In the genomic region with DNA sequence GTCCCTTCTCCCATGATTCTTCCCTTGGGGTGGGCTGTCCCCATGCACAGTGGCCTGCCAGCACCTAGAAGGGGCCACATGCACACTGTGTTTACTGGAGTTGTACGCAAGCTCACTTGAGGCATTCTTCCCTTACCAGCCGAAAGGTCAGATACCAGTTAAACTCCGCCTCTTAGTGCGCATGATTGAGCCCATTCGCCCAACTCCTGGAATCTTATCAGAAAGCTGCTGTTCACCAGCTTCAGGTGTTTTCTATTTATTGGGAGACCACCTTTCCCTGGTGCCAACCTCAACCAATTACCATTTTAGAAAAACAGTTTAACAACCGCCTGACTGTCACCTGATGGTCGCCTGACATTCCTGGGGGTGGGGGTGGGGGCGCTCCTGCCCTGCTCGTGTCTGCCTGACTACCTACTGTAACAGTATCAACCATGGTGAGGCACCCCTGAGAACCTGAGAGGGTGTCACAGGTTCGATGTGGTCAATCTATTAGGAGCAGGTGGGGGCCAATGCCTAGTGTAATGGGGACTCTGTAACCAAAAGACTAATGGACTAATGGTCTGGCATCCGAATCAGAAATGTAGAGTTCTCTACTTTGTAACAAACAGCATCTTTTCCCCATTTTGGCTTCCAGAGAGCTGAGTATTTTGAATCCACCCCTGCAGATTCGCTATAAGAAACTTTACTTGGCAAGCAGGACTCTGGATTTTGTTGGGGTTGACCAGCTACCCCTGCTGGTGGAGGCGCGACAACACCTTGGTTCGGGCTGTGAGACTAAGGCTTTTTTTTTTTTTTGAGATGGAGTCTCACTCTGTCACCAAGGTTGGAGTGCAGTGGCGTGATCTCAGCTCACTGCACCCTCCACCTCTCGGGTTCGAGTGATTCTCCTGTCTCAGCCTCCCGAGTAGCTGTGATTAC, we compare ENCODE assay signal across 8 cellular contexts. TPM values are rescaled to one million over a fixed set of nuclear protein-coding genes. Genes with fewer than 3 reads are reported as not detected.
A peak's percentile ranks its signal among the peaks of the same experiment; 100 is the strongest.
DNase-seq lines count a peak whose midpoint lies in the region; ATAC-seq and TF ChIP-seq lines count a peak whose summit lies in the region.

No MANE protein-coding gene starts in this region.

- DNase-seq in DMS53 (lab: John Stamatoyannopoulos, UW) (peak; percentile 74), UCSD-AML1 (lab: John Stamatoyannopoulos, UW; ENCODE audit: unreplicated experiment) (peak; percentile 27), cerebellar cortex (ENCODE audit: low spot score) (peak; percentile 70), lower lobe of right lung (peak; percentile 54)
- peak; percentile 3 to 24 for DNase-seq in stimulated activated CD8-positive, alpha-beta memory T cell treated with anti-CD3 and anti-CD28 coated beads, Interleukin-7, amount 100 ng/mL, for 48 hours (ENCODE audit: extremely low read depth in 1 of 2, low read depth in 1 of 2)

- intact Hi-C loops in lower lobe of right lung (cut with DNase I), result no loop called here

- no peak overlapping the region for H3K9ac ChIP-seq in HUES64 (ENCODE audit: low read depth, low read length)

- 41% methylated on average over 18 of the region's 19 CpGs for WGBS in HUES64

- H3K36me3 ChIP-seq in HUES64 (ENCODE audit: insufficient read depth, low read length) (no peaks in the 10 kb centered on the region), lower lobe of right lung (no peaks in the 10 kb centered on the region)

- H3K4me1 ChIP-seq in HUES64 (ENCODE audit: insufficient read depth, low read length) (peaks cover 18% of the 10 kb centered on the region), lower lobe of right lung (no peaks in the 10 kb centered on the region)

- ATAC-seq in lower lobe of right lung (peak; percentile 86 to 89), HG02884 (IDR thresholded peaks at IDR 0.05; ENCODE audit: unreplicated experiment) (no peak), GM19463 (IDR thresholded peaks at IDR 0.05; ENCODE audit: unreplicated experiment) (no peak)

- H3K27ac ChIP-seq in HUES64 (ENCODE audit: low read depth, low read length) (peak overlapping the region; percentile 71; the same call in 1 of the 2 replicates), lower lobe of right lung (no peak overlapping the region)

- H3K27me3 ChIP-seq in HUES64 (ENCODE audit: insufficient read depth, low read length) (no peaks in the 10 kb centered on the region), lower lobe of right lung (ENCODE audit: low read depth) (no peaks in the 10 kb centered on the region)

- TF ChIP-seq CTCF in lower lobe of right lung (IDR thresholded peaks at IDR 0.05), result peak; percentile 37

- no peak overlapping the region for H3K4me3 ChIP-seq in HUES64 (ENCODE audit: low read length)
- H3K4me3 ChIP-seq in lower lobe of right lung, result no peak overlapping the region

- H3K9me3 ChIP-seq in HUES64 (ENCODE audit: insufficient read depth, low read depth, low read length), result no peaks in the 10 kb centered on the region
- no peaks in the 10 kb centered on the region for H3K9me3 ChIP-seq in lower lobe of right lung

RNA-seq across cellular contexts. Expression of a gene that starts 58.3 kb away (rescaled TPM):
- polyA plus RNA-seq in HUES64 (2013, experiment 1 of 2), result 0.50 TPM
- polyA plus RNA-seq in HUES64 (2013, experiment 2 of 2), result 0.76 TPM
- total RNA-seq in lower lobe of right lung, result 0.21 TPM

Comparison
In these comparisons a context has a peak if more than half of its experiments do, and no peak if none do; other contexts are left out.
1. DNase-seq: peak in every context shown above with its lines; median percentile 74 in DMS53; 70 in cerebellar cortex; 54 in lower lobe of right lung; 27 in UCSD-AML1; 14 in stimulated activated CD8-positive, alpha-beta memory T cell treated with anti-CD3 and anti-CD28 coated beads, Interleukin-7, amount 100 ng/mL, for 48 hours.
2. ATAC-seq: peak in lower lobe of right lung (2 of 2); none in HG02884 (single experiment) and GM19463 (single experiment).